ENCODE assay signal across 15 cellular contexts in the genomic region with DNA sequence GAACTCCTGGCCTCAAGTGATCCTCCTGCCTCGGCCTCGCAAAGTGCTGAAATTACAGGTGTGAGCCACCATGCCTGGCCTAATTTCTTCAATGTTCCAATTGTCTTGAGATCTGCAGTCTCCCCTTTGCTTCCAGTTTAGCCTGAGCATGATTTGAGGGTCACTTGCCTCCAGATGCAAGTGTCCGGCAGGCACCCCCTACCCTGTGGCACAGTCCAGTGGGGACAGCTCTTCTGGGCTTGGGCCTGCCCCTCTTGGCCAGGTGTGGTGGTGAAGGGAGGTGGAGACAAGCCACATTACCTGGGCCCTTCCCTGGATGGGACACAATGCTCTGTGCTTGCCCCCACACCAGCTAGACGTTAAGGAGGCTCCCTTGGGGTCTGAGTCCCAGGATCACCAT. TPM values are rescaled to one million over a fixed set of nuclear protein-coding genes. Genes with fewer than 3 reads are reported as not detected.
A peak's percentile ranks its signal among the peaks of the same experiment; 100 is the strongest.
DNase-seq lines count a peak whose midpoint lies in the region; ATAC-seq and TF ChIP-seq lines count a peak whose summit lies in the region.
"Had no signal": no experiment of that assay in that cellular context is flagged by ENCODE, and none has a peak within 500 bp of the region (broad histone marks: within the 10 kb centered on the region; RNA-seq: fewer than 3 reads in every experiment).

No MANE protein-coding gene starts in this region.

- no peaks in the 10 kb centered on the region for H3K79me2 ChIP-seq in PC-3 (ENCODE audit: low read length)

- H2AFZ ChIP-seq in IMR-90 (replicated peaks; ENCODE audit: low read length, poor library complexity) = peak overlapping the region; percentile 32
- no peak overlapping the region for H2AFZ ChIP-seq in PC-3 (ENCODE audit: low read length)

- TF ChIP-seq RAD21 in IMR-90 (IDR thresholded peaks at IDR 0.05; ENCODE audit: low read length) = no peak

- no peak overlapping the region for H3K4me3 ChIP-seq in IMR-90 (ENCODE audit: insufficient read depth, low read depth, low read length)
- H3K4me3 ChIP-seq in endodermal cell (ENCODE audit: low read length) = no peak overlapping the region
- no peak overlapping the region for H3K4me3 ChIP-seq in PC-3 (ENCODE audit: low read length)
- H3K4me3 ChIP-seq: HAP-1 had no signal

- no TSS peak for BruUV-seq in IMR-90 (replicated peaks; lab: Mats Ljungman, UMichigan)
- BruUV-seq in PC-3 (replicated peaks; lab: Mats Ljungman, UMichigan) = no TSS peak
- BruUV-seq in MCF 10A (replicated peaks; lab: Mats Ljungman, UMichigan) = no TSS peak

- H4K20me1 ChIP-seq in IMR-90 (ENCODE audit: insufficient read depth, low read length) (no peaks in the 10 kb centered on the region; the same call in 1 of the 2 replicates), PC-3 (ENCODE audit: low read length) (no peaks in the 10 kb centered on the region)

- ATAC-seq in IMR-90 (ENCODE audit: low read depth) = no peak
- ATAC-seq in PC-3 = no peak

- no peak overlapping the region for H2BK5ac ChIP-seq in IMR-90 (ENCODE audit: low read depth, low read length, poor library complexity, severe bottlenecking)

- intact Hi-C loops in IMR-90 (cut with micrococcal nuclease) (no loop called here), posterior vena cava (cut with DNase I) (loop anchor here in 1 of 2 donors (5.0 kb wide), 1 partner anchor 1247 kb away; no protein-coding TSS in a partner anchor), PC-3 (cut with micrococcal nuclease) (no loop called here), MCF 10A (cut with micrococcal nuclease) (no loop called here)

- 0 out of 2 replicates have a peak, but pooled peaks cover 4% of the 10 kb centered on the region for H3K9me1 ChIP-seq in IMR-90 (ENCODE audit: insufficient read depth, low read length)

- no peaks in the 10 kb centered on the region for H3F3A ChIP-seq in PC-3 (ENCODE audit: low read length, unreplicated experiment)

- H4K8ac ChIP-seq in IMR-90 (ENCODE audit: low read depth in 2 of 2, low read length in 2 of 2) = no peak overlapping the region

- 64% methylated on average over 2 of the region's 4 CpGs; no CpG with 5 or more reads in 1 of the 2 experiments for WGBS in IMR-90 (ENCODE audit: extremely low coverage in 2 of 2, insufficient read length in 1 of 2), 2 experiments
- WGBS in endodermal cell (ENCODE audit: insufficient coverage in 1 of 2, insufficient read length in 1 of 2), 2 experiments = 92 to 98% methylated on average over 4 of the region's 4 CpGs

- H3K36me3 Mint-ChIP-seq in endodermal cell (ENCODE audit: low read depth) (no peaks in the 10 kb centered on the region), MCF 10A (ENCODE audit: insufficient read depth, unreplicated experiment) (no peaks in the 10 kb centered on the region)

- no peaks in the 10 kb centered on the region for H3K79me1 ChIP-seq in IMR-90 (ENCODE audit: low read depth in 1 of 2, low read length in 2 of 2)

- H3K9ac ChIP-seq in IMR-90 (ENCODE audit: low read depth, low read length) (no peak overlapping the region), endodermal cell (ENCODE audit: extremely low read depth, low read length, poor library complexity, severe bottlenecking) (no peak overlapping the region), PC-3 (ENCODE audit: low read length) (no peak overlapping the region)

- H3K9me3 ChIP-seq in IMR-90 (ENCODE audit: control insufficient read depth, insufficient read depth, low read length) (no peaks in the 10 kb centered on the region), endodermal cell (ENCODE audit: control insufficient read depth, low read length) (no peaks in the 10 kb centered on the region), PC-3 (ENCODE audit: low read length) (no peaks in the 10 kb centered on the region)
- H3K9me3 ChIP-seq: Caco-2, HAP-1 had no signal

- H4K91ac ChIP-seq in IMR-90 (ENCODE audit: insufficient read depth, low read depth, low read length) = no peak overlapping the region

- in situ Hi-C loops in IMR-90 (cut with MboI; ENCODE audit: low sequenced_read_pairs) = no loop called here

- no peak for TF ChIP-seq POLR2A in IMR-90 (IDR thresholded peaks at IDR 0.05; ENCODE audit: low read depth, low read length)

- H3K27me3 ChIP-seq in IMR-90 (ENCODE audit: control insufficient read depth, insufficient read depth, low read length) (peaks cover 46% of the 10 kb centered on the region), endodermal cell (ENCODE audit: control insufficient read depth, insufficient read depth, low read length, poor library complexity, severe bottlenecking) (peaks cover 6% of the 10 kb centered on the region), PC-3 (ENCODE audit: low read length) (peaks cover 42% of the 10 kb centered on the region)

- no peak overlapping the region for H2BK15ac ChIP-seq in IMR-90 (ENCODE audit: low read depth, low read length)

- no peaks in the 10 kb centered on the region for H3K4me1 ChIP-seq in IMR-90 (ENCODE audit: control insufficient read depth, insufficient read depth, low read length)
- no peaks in the 10 kb centered on the region for H3K4me1 ChIP-seq in endodermal cell (ENCODE audit: control insufficient read depth, insufficient read depth, low read length)
- H3K4me1 ChIP-seq in PC-3 (ENCODE audit: insufficient read depth, low read length) = no peaks in the 10 kb centered on the region
- H3K4me1 ChIP-seq: Caco-2, HAP-1 had no signal

- no peak overlapping the region for H3K4ac ChIP-seq in IMR-90 (ENCODE audit: low read depth, low read length)

- no peak overlapping the region for H3K4me3 Mint-ChIP-seq in endodermal cell
- no peak overlapping the region for H3K4me3 Mint-ChIP-seq in MCF 10A (ENCODE audit: unreplicated experiment)
- H3K4me3 Mint-ChIP-seq: CD4-positive, alpha-beta T cell had no signal

- no peaks in the 10 kb centered on the region for H3K36me3 ChIP-seq in IMR-90 (ENCODE audit: control insufficient read depth, insufficient read depth, low read length)
- no peaks in the 10 kb centered on the region for H3K36me3 ChIP-seq in endodermal cell (ENCODE audit: control insufficient read depth, insufficient read depth, low read length)
- H3K36me3 ChIP-seq in PC-3 (ENCODE audit: low read depth, low read length) = no peaks in the 10 kb centered on the region
- H3K36me3 ChIP-seq: HAP-1 had no signal

- CTCF ChIA-PET in IMR-90 (lab: Yijun Ruan, JAX) = no interaction called here
- CTCF ChIA-PET in PC-3 (lab: Charles Lee) = interaction anchor here (0.6 kb wide), 1 partner anchor 402 kb away, joined by 4 read pairs; no protein-coding TSS in a partner anchor
- CTCF ChIA-PET in MCF 10A (lab: Yijun Ruan, JAX) = interaction anchor here (0.6 to 1.0 kb wide), 2 partner anchors 8 to 11 kb away, joined by 3 read pairs; no protein-coding TSS in a partner anchor

- H3K27ac Mint-ChIP-seq in endodermal cell = no peak overlapping the region
- no peak overlapping the region for H3K27ac Mint-ChIP-seq in MCF 10A (ENCODE audit: low read depth, unreplicated experiment)
- H3K27ac Mint-ChIP-seq: CD4-positive, alpha-beta T cell had no signal

- TF ChIP-seq CTCF in IMR-90 (conservative IDR thresholded peaks at IDR 0.05; ENCODE audit: low read depth, low read length) = no peak
- TF ChIP-seq CTCF in endodermal cell (conservative IDR thresholded peaks at IDR 0.05) = no peak
- TF ChIP-seq CTCF in PC-3 (conservative IDR thresholded peaks at IDR 0.05; ENCODE audit: low read depth, low read length) = no peak
- TF ChIP-seq CTCF in MCF 10A (IDR thresholded peaks at IDR 0.05; ENCODE audit: unreplicated experiment) = no peak

- H2BK20ac ChIP-seq in IMR-90 (ENCODE audit: low read depth, low read length) = no peak overlapping the region

- dilution Hi-C loops in IMR-90 (cut with HindIII; ENCODE audit: low sequenced_read_pairs, unreplicated experiment) = no loop called here

- H2AK9ac ChIP-seq in IMR-90 (replicated peaks; ENCODE audit: low read depth, low read length, poor library complexity) = no peak overlapping the region

- H3K14ac ChIP-seq in IMR-90 (replicated peaks; ENCODE audit: low read depth, low read length) = no peak overlapping the region

- H3K27ac ChIP-seq in IMR-90 (ENCODE audit: insufficient read depth, low read length) = no peak overlapping the region
- H3K27ac ChIP-seq in endodermal cell (ENCODE audit: low read depth, low read length) = no peak overlapping the region
- H3K27ac ChIP-seq in PC-3 (ENCODE audit: low read length) = no peak overlapping the region
- H3K27ac ChIP-seq: C4-2B had no signal

- no peaks in the 10 kb centered on the region for H3K9me2 ChIP-seq in PC-3 (replicated peaks; ENCODE audit: low read length)

- DNase-seq in IMR-90 (no peak), endodermal cell (peak; percentile 20), posterior vena cava (ENCODE audit: low spot score) (peak; percentile 30), PC-3 (no peak), GDM1 (lab: John Stamatoyannopoulos, UW) (no peak), MCF 10A (ENCODE audit: unreplicated experiment) (no peak)
- DNase-seq: ACHN; Caco-2; CD4-positive, alpha-beta T cell; DMS79 treated with DMSO at 0.1 percent for 48 hours had no signal

- H3K27me3 Mint-ChIP-seq in endodermal cell (ENCODE audit: insufficient read depth) = peaks cover 4% of the 10 kb centered on the region
- H3K27me3 Mint-ChIP-seq in MCF 10A (ENCODE audit: insufficient read depth, unreplicated experiment) = peaks cover 88% of the 10 kb centered on the region

- no peaks in the 10 kb centered on the region for H3K9me3 Mint-ChIP-seq in endodermal cell
- no peaks in the 10 kb centered on the region for H3K9me3 Mint-ChIP-seq in MCF 10A (ENCODE audit: unreplicated experiment)
- H3K9me3 Mint-ChIP-seq: CD4-positive, alpha-beta T cell had no signal

- no peak overlapping the region for H3K56ac ChIP-seq in IMR-90 (ENCODE audit: extremely low read depth, insufficient read depth, low read length)

- H3K18ac ChIP-seq in IMR-90 (ENCODE audit: low read depth, low read length) = no peak overlapping the region

- H2BK120ac ChIP-seq in IMR-90 (ENCODE audit: low read depth, low read length) = no peak overlapping the region

- H3K4me1 Mint-ChIP-seq in endodermal cell (no peaks in the 10 kb centered on the region), MCF 10A (ENCODE audit: insufficient read depth, unreplicated experiment) (no peaks in the 10 kb centered on the region)

- H3K23ac ChIP-seq in IMR-90 (ENCODE audit: low read depth, low read length) = no peak overlapping the region

- H4K5ac ChIP-seq in IMR-90 (ENCODE audit: low read depth, low read length) = no peak overlapping the region

- POLR2A ChIA-PET in IMR-90 (lab: Charles Lee; ENCODE audit: unreplicated experiment) (no interaction called here), PC-3 (lab: Charles Lee; ENCODE audit: unreplicated experiment) (no interaction called here), MCF 10A (lab: Yijun Ruan, JAX) (no interaction called here)

- H3K4me2 ChIP-seq in IMR-90 (ENCODE audit: low read depth, low read length) = no peak overlapping the region
- H3K4me2 ChIP-seq in PC-3 (ENCODE audit: low read length) = no peak overlapping the region

- H2AK5ac ChIP-seq in IMR-90 (ENCODE audit: low read depth, low read length) = no peak overlapping the region

RNA-seq across cellular contexts. Expression of a gene that starts 21.3 kb away (rescaled TPM):
- total RNA-seq in IMR-90 (2012; rRNA removed) (not detected in 2 replicates), endodermal cell (not detected), posterior vena cava (not detected), PC-3 (2014; rRNA removed) (not detected in 2 replicates), MCF 10A (2022) (not detected in 2 replicates)
- not detected in 2 replicates for polyA plus RNA-seq in IMR-90 (2012; rRNA removed)
- polyA plus RNA-seq in IMR-90 (2012; cell fraction: cytosol; rRNA removed) = not detected in 2 replicates
- polyA plus RNA-seq in IMR-90 (2012; cell fraction: nucleus; rRNA removed; ENCODE audit: low replicate concordance) = not detected in 2 replicates
- 0.21 TPM for polyA plus RNA-seq in endodermal cell (2013, experiment 1 of 2)
- 0.17 TPM for polyA plus RNA-seq in endodermal cell (2013, experiment 2 of 2)
- total RNA-seq: Caco-2; CD4-positive, alpha-beta T cell; H1; HT-29 had no signal
- polyA plus RNA-seq: BJ, H1 had no signal

RNA-seq across cellular contexts. Expression of a gene that starts 51.1 kb away (rescaled TPM):
- 14.5 and 18.3 TPM in 2 replicates for total RNA-seq in IMR-90 (2012; rRNA removed)
- 26.9 and 27.0 TPM in 2 replicates for polyA plus RNA-seq in IMR-90 (2012; rRNA removed)
- polyA plus RNA-seq in IMR-90 (2012; cell fraction: cytosol; rRNA removed) = 19.5 and 23.4 TPM in 2 replicates
- polyA plus RNA-seq in IMR-90 (2012; cell fraction: nucleus; rRNA removed; ENCODE audit: low replicate concordance) = 91.4 and 200 TPM in 2 replicates
- 10 to 100 TPM; 49.8 to 65.2 TPM for total RNA-seq in endodermal cell
- polyA plus RNA-seq in endodermal cell (2013, experiment 1 of 2) = 52.4 TPM
- polyA plus RNA-seq in endodermal cell (2013, experiment 2 of 2) = 51.6 TPM
- 10 to 100 TPM; 12.3 to 18.6 TPM for total RNA-seq in posterior vena cava
- 19.9 and 23.3 TPM in 2 replicates for total RNA-seq in PC-3 (2014; rRNA removed)
- total RNA-seq in MCF 10A (2022) = 17.6 and 28.7 TPM in 2 replicates

Comparison
In these comparisons a context has a peak if more than half of its experiments do, and no peak if none do; other contexts are left out.
1. DNase-seq: peak in endodermal cell (single experiment) and posterior vena cava (single experiment); none in IMR-90 (single experiment), PC-3 (single experiment), GDM1 (single experiment) and MCF 10A (single experiment).